Comparison of ENCODE assay signal across 23 cellular contexts in genomic region chr19:8698433-8699063, GRCh38. TPM values are rescaled to one million over a fixed set of nuclear protein-coding genes. Genes with fewer than 3 reads are reported as not detected.
DNase-seq lines count a peak whose midpoint lies in the region; ATAC-seq and TF ChIP-seq lines count a peak whose summit lies in the region.
"Had no signal": no experiment of that assay in that cellular context is flagged by ENCODE, and none has a peak within 500 bp of the region (broad histone marks: within the 10 kb centered on the region; RNA-seq: fewer than 3 reads in every experiment).

A gene with protein sequence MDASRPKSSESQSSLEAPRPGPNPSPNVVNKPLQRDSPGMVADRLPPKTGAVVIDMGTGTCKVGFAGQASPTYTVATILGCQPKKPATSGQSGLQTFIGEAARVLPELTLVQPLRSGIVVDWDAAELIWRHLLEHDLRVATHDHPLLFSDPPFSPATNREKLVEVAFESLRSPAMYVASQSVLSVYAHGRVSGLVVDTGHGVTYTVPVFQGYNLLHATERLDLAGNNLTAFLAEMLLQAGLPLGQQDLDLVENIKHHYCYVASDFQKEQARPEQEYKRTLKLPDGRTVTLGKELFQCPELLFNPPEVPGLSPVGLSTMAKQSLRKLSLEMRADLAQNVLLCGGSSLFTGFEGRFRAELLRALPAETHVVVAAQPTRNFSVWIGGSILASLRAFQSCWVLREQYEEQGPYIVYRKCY (minus strand): TSS chr19:8698795. CDS start chr19:8698701, 94 bp downstream.

- peak; percentile 36; the same call in 1 of the 2 replicates for TF ChIP-seq CTCF in Panc1 (IDR thresholded peaks at IDR 0.05)

- H3K36me3 Mint-ChIP-seq in activated CD4-positive, alpha-beta T cell treated with anti-CD3 and anti-CD28 coated beads, Interleukin-2, amount 10 ng/mL, durations not matched to agents 24 days and 14 days (ENCODE audit: low read depth), result no peaks in the 10 kb centered on the region
- H3K36me3 Mint-ChIP-seq: CD4-positive, CD25-positive, alpha-beta regulatory T cell; IgD-negative memory B cell had no signal

- H3K4me3 Mint-ChIP-seq in activated CD4-positive, alpha-beta T cell treated with anti-CD3 and anti-CD28 coated beads, Interleukin-2, amount 10 ng/mL, durations not matched to agents 24 days and 14 days, result no peak within 1 kb of the TSS
- H3K4me3 Mint-ChIP-seq: CD4-positive, CD25-positive, alpha-beta regulatory T cell; HFFc6; IgD-negative memory B cell had no signal

- no peaks in the 10 kb centered on the region for H3K36me3 ChIP-seq in Panc1 (ENCODE audit: control insufficient read depth, insufficient read depth, low read length)
- H3K36me3 ChIP-seq in neuronal stem cell (replicated peaks in 1 of 2; ENCODE audit: control insufficient read depth in 2 of 2, insufficient read depth in 2 of 2, low read length in 2 of 2), result no peaks in the 10 kb centered on the region
- H3K36me3 ChIP-seq: HAP-1 had no signal

- peak within 1 kb of the TSS; percentile 32 for H2AK5ac ChIP-seq in neuronal stem cell (ENCODE audit: low read depth, low read length)

- no TSS peak for BruUV-seq in Panc1 (replicated peaks; lab: Mats Ljungman, UMichigan)

- H3K4me1 ChIP-seq in Panc1 (ENCODE audit: control insufficient read depth, insufficient read depth, low read length) (no peaks in the 10 kb centered on the region), neuronal stem cell (ENCODE audit: control insufficient read depth in 2 of 2, insufficient read depth in 1 of 2, low read depth in 1 of 2, low read length in 2 of 2) (peaks cover 0 to 2% of the 10 kb centered on the region in 2 donors)
- H3K4me1 ChIP-seq: HAP-1 had no signal

- no peak within 1 kb of the TSS for H3K4me3 ChIP-seq in Panc1 (ENCODE audit: low read depth in 2 of 2, low read length in 2 of 2)
- H3K4me3 ChIP-seq in neuronal stem cell (ENCODE audit: low read length in 2 of 2), result peak within 1 kb of the TSS in 1 of 2 donors; percentile 46
- H3K4me3 ChIP-seq: GM23248, HAP-1, PC-9 had no signal

- no peak within 1 kb of the TSS for H3K4ac ChIP-seq in neuronal stem cell (ENCODE audit: low read length)

- H3K79me1 ChIP-seq in neuronal stem cell (ENCODE audit: low read depth, low read length), result peaks cover 2% of the 10 kb centered on the region

- DNase-seq in activated CD4-positive, alpha-beta T cell treated with anti-CD3 and anti-CD28 coated beads, Interleukin-2, amount 10 ng/mL, durations not matched to agents 24 days and 14 days, result peak; percentile 51
- no peak for DNase-seq in activated CD4-positive, alpha-beta T cell treated with anti-CD3 and anti-CD28 coated beads for 1 hour
- DNase-seq in Panc1 (ENCODE audit: low read depth, low spot score) (no peak), neuronal stem cell (ENCODE audit: low spot score) (no peak), NCI-H510A treated with DMSO at 0.1 percent for 48 hours (lab: John Stamatoyannopoulos, UW) (no peak), NCI-H748 (lab: John Stamatoyannopoulos, UW; ENCODE audit: unreplicated experiment) (no peak)
- DNase-seq in activated CD4-positive, CD25-positive, alpha-beta regulatory T cell (lab: John Stamatoyannopoulos, UW), result no peak
- DNase-seq: 8988T; DMS153; GM23248; HFFc6; NCI-H1105 treated with DMSO at 0.1 percent for 48 hours; NCI-H146; NCI-H2107; NCI-H524 treated with DMSO at 0.1 percent for 48 hours; NK-92 treated with Interleukin-12 subunit alpha and Interleukin-12 subunit beta, amount 100 ng/mL, for 24 hours; PC-9; SHP77 had no signal

- peaks cover 14% of the 10 kb centered on the region for H3K27me3 Mint-ChIP-seq in activated CD4-positive, alpha-beta T cell treated with anti-CD3 and anti-CD28 coated beads, Interleukin-2, amount 10 ng/mL, durations not matched to agents 24 days and 14 days

- no peak within 1 kb of the TSS for H3K27ac Mint-ChIP-seq in activated CD4-positive, alpha-beta T cell treated with anti-CD3 and anti-CD28 coated beads, Interleukin-2, amount 10 ng/mL, durations not matched to agents 24 days and 14 days
- H3K27ac Mint-ChIP-seq: HFFc6 had no signal

- no peak within 1 kb of the TSS for H4K91ac ChIP-seq in neuronal stem cell (ENCODE audit: low read depth, low read length, poor library complexity)

- no peak within 1 kb of the TSS for H3K4me2 ChIP-seq in neuronal stem cell (ENCODE audit: insufficient read depth, low read length, poor library complexity, severe bottlenecking)
- H3K4me2 ChIP-seq: PC-9 had no signal

- no peaks in the 10 kb centered on the region for H3K9me3 ChIP-seq in Panc1 (ENCODE audit: control insufficient read depth, insufficient read depth, low read depth, low read length)
- peaks cover 0 to 3% of the 10 kb centered on the region in 2 donors for H3K9me3 ChIP-seq in neuronal stem cell (replicated peaks in 1 of 2; ENCODE audit: control insufficient read depth in 2 of 2, insufficient read depth in 1 of 2, low read depth in 1 of 2, low read length in 2 of 2)
- H3K9me3 ChIP-seq: HAP-1 had no signal

- no peak within 1 kb of the TSS for H2BK5ac ChIP-seq in neuronal stem cell (ENCODE audit: low read length)

- no peak for ATAC-seq in Panc1

- POLR2A ChIA-PET in Panc1 (lab: Charles Lee), result no interaction called here

- no peak within 1 kb of the TSS for H3K14ac ChIP-seq in neuronal stem cell (ENCODE audit: low read length)

- intact Hi-C loops in activated CD4-positive, alpha-beta T cell treated with anti-CD3 and anti-CD28 coated beads, Interleukin-2, amount 10 ng/mL, durations not matched to agents 24 days and 14 days (cut with micrococcal nuclease), result loop anchor here (10.0 kb wide), 1 partner anchor 114 kb away; no protein-coding TSS in a partner anchor
- intact Hi-C loops in Panc1 (cut with micrococcal nuclease; ENCODE audit: unreplicated experiment), result no loop called here

- in situ Hi-C loops in Panc1 (cut with HindIII; ENCODE audit: low pct_unique_long_range_greater_than_20kb, low sequenced_read_pairs), result no loop called here

- no peak within 1 kb of the TSS for H2BK120ac ChIP-seq in neuronal stem cell (ENCODE audit: low read depth, low read length)

- H4K8ac ChIP-seq in neuronal stem cell (ENCODE audit: low read depth, low read length), result no peak within 1 kb of the TSS

- H3K9me3 Mint-ChIP-seq in activated CD4-positive, alpha-beta T cell treated with anti-CD3 and anti-CD28 coated beads, Interleukin-2, amount 10 ng/mL, durations not matched to agents 24 days and 14 days, result peaks cover 3% of the 10 kb centered on the region
- H3K9me3 Mint-ChIP-seq: CD4-positive, CD25-positive, alpha-beta regulatory T cell; IgD-negative memory B cell had no signal

- H3K27me3 ChIP-seq in Panc1 (ENCODE audit: control insufficient read depth, insufficient read depth, low read length), result no peaks in the 10 kb centered on the region
- H3K27me3 ChIP-seq in neuronal stem cell (ENCODE audit: control insufficient read depth in 3 of 3, insufficient read depth in 3 of 3, low read depth in 1 of 3, low read length in 3 of 3), result no peaks in the 10 kb centered on the region

- H3K18ac ChIP-seq in neuronal stem cell (ENCODE audit: low read length), result peak within 1 kb of the TSS; percentile 5

- H3K27ac ChIP-seq in Panc1 (ENCODE audit: low read length) (no peak within 1 kb of the TSS), neuronal stem cell (replicated peaks; ENCODE audit: low read length) (no peak within 1 kb of the TSS)
- H3K27ac ChIP-seq: GM23248, PC-9, RWPE1 had no signal

- H2BK12ac ChIP-seq in neuronal stem cell (ENCODE audit: low read length), result no peak within 1 kb of the TSS

- H2BK15ac ChIP-seq in neuronal stem cell (ENCODE audit: low read length), result no peak within 1 kb of the TSS

- CTCF ChIA-PET in Panc1 (lab: Charles Lee), result no interaction called here

- H3K4me1 Mint-ChIP-seq in activated CD4-positive, alpha-beta T cell treated with anti-CD3 and anti-CD28 coated beads, Interleukin-2, amount 10 ng/mL, durations not matched to agents 24 days and 14 days, result peaks cover 53% of the 10 kb centered on the region

- peak within 1 kb of the TSS; percentile 89 for H3K23ac ChIP-seq in neuronal stem cell (ENCODE audit: low read depth, low read length, poor library complexity)

- H2AFZ ChIP-seq in neuronal stem cell (ENCODE audit: low read length), result no peak within 1 kb of the TSS
- H2AFZ ChIP-seq: GM23248, PC-9 had no signal

- peak within 1 kb of the TSS; percentile 60 for H3K9ac ChIP-seq in neuronal stem cell (ENCODE audit: low read depth, low read length, poor library complexity)
- H3K9ac ChIP-seq: GM23248 had no signal

- WGBS in neuronal stem cell (ENCODE audit: extremely low coverage in 2 of 2, insufficient read length in 2 of 2, insufficient replicate concordance in 1 of 2), 2 donors, result no CpG with 5 or more reads among the region's 23 CpGs

RNA-seq across cellular contexts. Expression of the gene that starts here (rescaled TPM):
- not detected in 2 replicates for total RNA-seq in activated CD4-positive, alpha-beta T cell treated with anti-CD3 and anti-CD28 coated beads, Interleukin-2, amount 10 ng/mL, durations not matched to agents 24 days and 14 days
- total RNA-seq in Panc1 (2021; ENCODE audit: unreplicated experiment), result not detected
- not detected for polyA plus RNA-seq in Panc1 (2012; ENCODE audit: insufficient read length)
- not detected for polyA plus RNA-seq in neuronal stem cell (2013, experiment 1 of 2)
- not detected for polyA plus RNA-seq in neuronal stem cell (2013, experiment 2 of 2)
- total RNA-seq: CD4-positive, CD25-positive, alpha-beta regulatory T cell; GM23248; HFFc6; PC-9 had no signal
- polyA plus RNA-seq: BJ; CD4-positive, CD25-positive, alpha-beta regulatory T cell; GM23248; IgD-negative memory B cell had no signal

Comparison
In these comparisons a context has a peak if more than half of its experiments do, and no peak if none do; other contexts are left out.
1. Peak in DNase-seq in activated CD4-positive, alpha-beta T cell treated with anti-CD3 and anti-CD28 coated beads, Interleukin-2, amount 10 ng/mL, durations not matched to agents 24 days and 14 days; RNA of the gene not detected or under 1 TPM.